ENCODE assay signal across 35 cellular contexts in the genomic region with DNA sequence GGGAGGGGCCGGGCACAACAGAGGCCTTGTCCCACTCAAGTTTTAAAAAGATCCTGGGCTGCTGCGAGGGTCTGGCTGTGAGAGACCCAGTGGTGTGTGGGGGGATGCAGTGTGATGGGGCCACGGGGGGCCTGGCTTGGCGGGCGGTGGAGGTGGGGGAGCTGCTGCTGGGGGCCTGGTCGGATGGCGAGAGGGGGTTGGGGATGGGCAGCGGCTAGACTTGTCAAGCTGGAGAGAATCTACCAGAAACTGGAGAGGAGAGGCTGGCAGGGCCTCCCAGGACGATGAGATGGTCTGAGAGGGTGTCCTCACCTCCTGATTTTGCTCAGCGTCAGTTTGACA. TPM values are rescaled to one million over a fixed set of nuclear protein-coding genes. Genes with fewer than 3 reads are reported as not detected.
"Had no signal": no experiment of that assay in that cellular context is flagged by ENCODE, and none has a peak within 500 bp of the region (broad histone marks: within the 10 kb centered on the region; RNA-seq: fewer than 3 reads in every experiment).

No MANE protein-coding gene starts in this region.

- DNase-seq: activated CD4-positive, alpha-beta T cell treated with anti-CD3 and anti-CD28 coated beads for 1 hour; activated CD4-positive, alpha-beta T cell treated with anti-CD3 and anti-CD28 coated beads for 48 hours; activated CD4-positive, alpha-beta T cell treated with anti-CD3 and anti-CD28 coated beads, Interleukin-2, amount 50 U/mL, for 4 hours; activated CD4-positive, CD25-positive, alpha-beta regulatory T cell; activated CD8-positive, alpha-beta T cell treated with anti-CD3 and anti-CD28 coated beads, Interleukin-2, amount 10 ng/mL, durations not matched to agents 7 days and 5 days; activated effector memory CD4-positive, alpha-beta T cell treated with anti-CD3 and anti-CD28 coated beads, Interleukin-2, amount 50 U/mL, for 16 hours; activated naive CD4-positive, alpha-beta T cell; activated naive CD8-positive, alpha-beta T cell treated with anti-CD3 and anti-CD28 coated beads for 36 hours; activated T-cell treated with anti-CD3 and anti-CD28 coated beads, Interleukin-2, amount 50 U/mL, for 48 hours; amniotic stem cell; aorta; MM.1S; MV-4-11; NCI-H1092; NCI-H1436 treated with DMSO at 0.1 percent for 48 hours; NCI-H1694 treated with DMSO at 0.1 percent for 48 hours; NCI-H2029; NCI-H345; NCI-H524 treated with DMSO at 0.1 percent for 48 hours; SIG-M5; T-cell; T-helper 2 cell; T-helper 9 cell; WERI-Rb-1 had no signal

- H3K9ac ChIP-seq: KMS-11 had no signal

- H3K27me3 Mint-ChIP-seq: activated naive CD8-positive, alpha-beta T cell treated with anti-CD3 and anti-CD28 coated beads for 36 hours; activated T-helper 17 cell treated with anti-CD3 and anti-CD28 coated beads, Interleukin-2, amount 50 U/mL, for 72 hours; central memory CD8-positive, alpha-beta T cell; T-cell had no signal

- H3K27me3 ChIP-seq: cardiac muscle cell had no signal

- H3K9me3 Mint-ChIP-seq: activated naive CD8-positive, alpha-beta T cell treated with anti-CD3 and anti-CD28 coated beads for 36 hours; activated T-helper 17 cell treated with anti-CD3 and anti-CD28 coated beads, Interleukin-2, amount 50 U/mL, for 72 hours; central memory CD8-positive, alpha-beta T cell; T-cell had no signal

- ATAC-seq: activated CD8-positive, alpha-beta T cell treated with anti-CD3 and anti-CD28 coated beads, Interleukin-2, amount 10 ng/mL, durations not matched to agents 7 days and 5 days; activated T-helper 17 cell treated with anti-CD3 and anti-CD28 coated beads, Interleukin-2, amount 50 U/mL, for 72 hours; Panc1; SK-N-SH treated with all-trans-retinoic acid at 6 μM for 48 hours had no signal

- H3K4me2 ChIP-seq: KMS-11 had no signal

- H3K4me3 ChIP-seq: cardiac muscle cell had no signal

- H3K36me3 ChIP-seq: cardiac muscle cell had no signal

- H3K27ac ChIP-seq: cardiac muscle cell, KMS-11, WERI-Rb-1 had no signal

- H3K4me3 Mint-ChIP-seq: activated CD8-positive, alpha-beta T cell treated with anti-CD3 and anti-CD28 coated beads, Interleukin-2, amount 10 ng/mL, durations not matched to agents 7 days and 5 days; activated naive CD8-positive, alpha-beta T cell treated with anti-CD3 and anti-CD28 coated beads for 36 hours; activated T-helper 17 cell treated with anti-CD3 and anti-CD28 coated beads, Interleukin-2, amount 50 U/mL, for 72 hours; central memory CD8-positive, alpha-beta T cell; T-cell had no signal

- H3K27ac Mint-ChIP-seq: activated CD8-positive, alpha-beta T cell treated with anti-CD3 and anti-CD28 coated beads, Interleukin-2, amount 10 ng/mL, durations not matched to agents 7 days and 5 days; activated naive CD8-positive, alpha-beta T cell treated with anti-CD3 and anti-CD28 coated beads for 36 hours; activated T-helper 17 cell treated with anti-CD3 and anti-CD28 coated beads, Interleukin-2, amount 50 U/mL, for 72 hours; T-cell had no signal

RNA-seq across cellular contexts. Expression of a gene that starts 35.3 kb away (rescaled TPM):
- total RNA-seq: activated CD8-positive, alpha-beta T cell treated with anti-CD3 and anti-CD28 coated beads, Interleukin-2, amount 10 ng/mL, durations not matched to agents 7 days and 5 days; activated naive CD8-positive, alpha-beta T cell treated with anti-CD3 and anti-CD28 coated beads for 36 hours; activated T-helper 17 cell treated with anti-CD3 and anti-CD28 coated beads, Interleukin-2, amount 50 U/mL, for 72 hours; aorta; cardiac muscle cell; chondrocyte; LHCN-M2; NCI-H460; Right ventricle myocardium inferior; RPMI7951; T-cell had no signal
- polyA plus RNA-seq: cardiac muscle cell had no signal
